In the genomic region with DNA sequence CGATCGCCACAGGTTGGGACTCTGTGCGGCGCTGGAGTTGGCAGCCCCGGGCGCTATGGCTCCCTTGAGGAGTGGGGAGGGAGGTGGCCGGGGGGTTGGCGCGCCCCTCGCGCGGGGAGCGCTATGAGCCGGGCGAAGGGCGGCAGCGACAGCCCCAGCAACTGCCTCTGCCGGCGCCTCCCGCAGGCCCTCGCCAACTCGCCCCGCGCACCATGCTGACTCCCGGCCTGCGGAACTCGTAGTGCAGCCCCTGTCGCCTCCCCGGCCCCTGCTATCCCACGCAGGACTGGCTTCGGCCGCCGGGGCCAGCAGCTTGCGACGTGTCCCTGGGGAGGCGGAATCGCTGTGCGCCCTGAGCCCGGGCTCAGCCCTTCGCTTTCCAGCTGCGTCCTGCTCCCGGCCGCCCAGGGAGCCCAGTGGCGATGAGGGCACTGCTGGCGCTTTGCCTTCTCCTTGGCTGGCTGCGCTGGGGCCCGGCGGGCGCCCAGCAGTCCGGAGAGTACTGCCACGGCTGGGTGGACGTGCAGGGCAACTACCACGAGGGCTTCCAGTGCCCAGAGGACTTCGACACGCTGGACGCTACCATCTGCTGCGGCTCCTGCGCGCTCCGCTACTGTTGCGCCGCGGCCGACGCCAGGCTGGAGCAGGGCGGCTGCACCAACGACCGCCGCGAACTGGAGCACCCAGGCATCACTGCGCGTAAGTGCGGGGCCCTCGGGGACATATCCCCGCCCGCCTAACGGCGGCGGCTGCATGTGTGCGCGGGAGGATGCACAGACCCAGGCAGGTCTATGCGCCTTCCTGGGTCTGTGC, we compare ENCODE assay signal across 8 cellular contexts. TPM values are rescaled to one million over a fixed set of nuclear protein-coding genes. Genes with fewer than 3 reads are reported as not detected.
A peak's percentile ranks its signal among the peaks of the same experiment; 100 is the strongest.
DNase-seq lines count a peak whose midpoint lies in the region; ATAC-seq and TF ChIP-seq lines count a peak whose summit lies in the region.

No MANE protein-coding gene starts in this region.

- H3K27me3 ChIP-seq in MG63 (no peaks in the 10 kb centered on the region), left lung (peaks cover 63 to 89% of the 10 kb centered on the region in 2 donors), suprapubic skin (peaks cover 62% of the 10 kb centered on the region)

- H3K4me1 Mint-ChIP-seq in MCF 10A (ENCODE audit: insufficient read depth, unreplicated experiment): no peaks in the 10 kb centered on the region

- TF ChIP-seq CTCF in MCF 10A (IDR thresholded peaks at IDR 0.05; ENCODE audit: unreplicated experiment) (no peak), left lung (IDR thresholded peaks at IDR 0.05) (no peak), suprapubic skin (IDR thresholded peaks at IDR 0.05) (no peak)

- WGBS in suprapubic skin: 0% methylated on average over 11 of the region's 82 CpGs

- peak overlapping the region; percentile 53 for H3K4me3 Mint-ChIP-seq in MCF 10A (ENCODE audit: unreplicated experiment)

- CTCF ChIA-PET in MCF 10A (lab: Yijun Ruan, JAX): interaction anchor here (0.5 kb wide), 1 partner anchor 279 kb away, joined by 3 read pairs; no protein-coding TSS in a partner anchor

- H3K4me1 ChIP-seq in left lung (peaks cover 11 to 28% of the 10 kb centered on the region in 2 donors), suprapubic skin (peaks cover 26% of the 10 kb centered on the region)

- H3K9me3 ChIP-seq in MG63 (no peaks in the 10 kb centered on the region), left lung (no peaks in the 10 kb centered on the region), suprapubic skin (no peaks in the 10 kb centered on the region)

- H3K27ac ChIP-seq in left lung: no peak overlapping the region
- no peak overlapping the region for H3K27ac ChIP-seq in suprapubic skin

- no peak overlapping the region for H3K27ac Mint-ChIP-seq in MCF 10A (ENCODE audit: low read depth, unreplicated experiment)

- no TSS peak for BruUV-seq in MCF 10A (replicated peaks; lab: Mats Ljungman, UMichigan)

- peaks cover 15% of the 10 kb centered on the region for H3K27me3 Mint-ChIP-seq in MCF 10A (ENCODE audit: insufficient read depth, unreplicated experiment)

- no peaks in the 10 kb centered on the region for H3K9me3 Mint-ChIP-seq in MCF 10A (ENCODE audit: unreplicated experiment)

- H3K4me3 ChIP-seq in GM08714 (ENCODE audit: low read length) (peak overlapping the region; percentile 57; the same call in 1 of the 2 replicates), MG63 (peak overlapping the region; percentile 54), left lung (peak overlapping the region; percentile 41 to 45), suprapubic skin (peak overlapping the region; percentile 54)

- no peak for TF ChIP-seq POLR2A in suprapubic skin (IDR thresholded peaks at IDR 0.05)

- H3K36me3 Mint-ChIP-seq in MCF 10A (ENCODE audit: insufficient read depth, unreplicated experiment): no peaks in the 10 kb centered on the region

- ATAC-seq in GM21717 (IDR thresholded peaks at IDR 0.05; ENCODE audit: unreplicated experiment) (peak; percentile 45), left lung (peak; percentile 49)

- POLR2A ChIA-PET in MCF 10A (lab: Yijun Ruan, JAX): interaction anchor here (0.7 kb wide), 1 partner anchor 10 kb away, joined by 3 read pairs; no protein-coding TSS in a partner anchor

- intact Hi-C loops in MCF 10A (cut with micrococcal nuclease) (no loop called here), left lung (cut with DNase I) (no loop called here)

- TF ChIP-seq EP300 in suprapubic skin (IDR thresholded peaks at IDR 0.05): no peak

- H3K36me3 ChIP-seq in MG63: no peaks in the 10 kb centered on the region
- no peaks in the 10 kb centered on the region for H3K36me3 ChIP-seq in left lung
- no peaks in the 10 kb centered on the region for H3K36me3 ChIP-seq in suprapubic skin

- DNase-seq in MG63 (peak; percentile 50), MCF 10A (ENCODE audit: unreplicated experiment) (no peak), left lung (peak in 1 of 2 donors; percentile 80), suprapubic skin (ENCODE audit: low spot score in 2 of 2) (no peak), GF-D8 (lab: John Stamatoyannopoulos, UW) (no peak), HPDE6-E6E7 (ENCODE audit: extremely low spot score) (no peak)

RNA-seq across cellular contexts. Expression of a gene that starts 0.6 kb away (rescaled TPM):
- total RNA-seq in MG63 (2014; rRNA removed; shearing (Covaris generic); ENCODE audit: low replicate concordance): 0.47 and 1.6 TPM in 2 replicates
- total RNA-seq in MCF 10A (2022) (not detected in 2 replicates), left lung (1 to 10 TPM; 1.9 to 2.9 TPM), suprapubic skin (under 1 TPM in 1 of 4 donors, not detected in 3; 0.72 TPM)
